In genomic region chr17:51709867-51710266, GRCh38 we compare ENCODE assay signal across 20 cellular contexts.
A peak's percentile ranks its signal among the peaks of the same experiment; 100 is the strongest.
DNase-seq lines count a peak whose midpoint lies in the region; ATAC-seq and TF ChIP-seq lines count a peak whose summit lies in the region.
"Had no signal": no experiment of that assay in that cellular context is flagged by ENCODE, and none has a peak within 500 bp of the region (broad histone marks: within the 10 kb centered on the region; RNA-seq: fewer than 3 reads in every experiment).

No MANE protein-coding gene starts in this region.

- no peak for TF ChIP-seq EP300 in SK-N-SH (IDR thresholded peaks at IDR 0.05; ENCODE audit: borderline replicate concordance in 1 of 2, low read depth in 1 of 2, low read length in 1 of 2)
- no peak for TF ChIP-seq EP300 in gastroesophageal sphincter (IDR thresholded peaks at IDR 0.05)
- no peak for TF ChIP-seq EP300 in transverse colon (IDR thresholded peaks at IDR 0.05; ENCODE audit: low read depth)

- intact Hi-C loops in posterior cingulate gyrus (cut with DNase I): no loop called here
- intact Hi-C loops in transverse colon (cut with DNase I; ENCODE audit: low total_unique reads): no loop called here

- H3K36me3 ChIP-seq in SK-N-SH (replicated peaks in 1 of 2; ENCODE audit: control insufficient read depth in 1 of 2, insufficient read depth in 2 of 2, low read length in 1 of 2): no peaks in the 10 kb centered on the region
- H3K36me3 ChIP-seq in gastroesophageal sphincter: no peaks in the 10 kb centered on the region
- no peaks in the 10 kb centered on the region for H3K36me3 ChIP-seq in transverse colon

- H3K27ac ChIP-seq in SK-N-SH (ENCODE audit: low read depth in 2 of 2, low read length in 1 of 2) (no peak overlapping the region), RWPE1 (peak overlapping the region; percentile 63; the same call in 1 of the 2 replicates), gastroesophageal sphincter (peak overlapping the region in 2 of 4 donors; percentile 24 to 40), transverse colon (no peak overlapping the region)
- H3K27ac ChIP-seq: 22Rv1, KMS-11 had no signal

- CTCF ChIA-PET in SK-N-SH (lab: Yijun Ruan, JAX): interaction anchor here (0.9 to 1.7 kb wide), 3 partner anchors 56 to 411 kb away, joined by 3 to 5 read pairs (median 4); no protein-coding TSS in a partner anchor
- CTCF ChIA-PET in RWPE1 (lab: Yijun Ruan, JAX): interaction anchor here (0.5 to 0.6 kb wide), 2 partner anchors 13 to 758 kb away, joined by 3 to 5 read pairs; no protein-coding TSS in a partner anchor

- H3K79me2 ChIP-seq in SK-N-SH (ENCODE audit: insufficient read depth): no peaks in the 10 kb centered on the region

- TF ChIP-seq RAD21 in SK-N-SH (IDR thresholded peaks at IDR 0.05; ENCODE audit: low read length): no peak

- TF ChIP-seq CTCF in SK-N-SH (IDR thresholded peaks at IDR 0.05) (no peak), RWPE1 (conservative IDR thresholded peaks at IDR 0.05; ENCODE audit: low read depth) (no peak), gastroesophageal sphincter (IDR thresholded peaks at IDR 0.05) (no peak), transverse colon (IDR thresholded peaks at IDR 0.05) (no peak)

- no peaks in the 10 kb centered on the region for H3K27me3 ChIP-seq in SK-N-SH (ENCODE audit: insufficient read depth)
- H3K27me3 ChIP-seq in gastroesophageal sphincter: no peaks in the 10 kb centered on the region
- no peaks in the 10 kb centered on the region for H3K27me3 ChIP-seq in transverse colon

- no peak overlapping the region for H3K4me3 ChIP-seq in SK-N-SH (ENCODE audit: low read depth in 2 of 2, low read length in 1 of 2)
- no peak overlapping the region for H3K4me3 ChIP-seq in gastroesophageal sphincter
- H3K4me3 ChIP-seq in transverse colon: no peak overlapping the region

- ATAC-seq in SK-N-SH treated with all-trans-retinoic acid at 6 μM for 48 hours: no peak
- ATAC-seq in gastroesophageal sphincter: peak; percentile 52
- ATAC-seq: Panc1 had no signal

- 29% methylated on average over 6 of the region's 6 CpGs for WGBS in SK-N-SH (ENCODE audit: low lambda C conversion rate)
- WGBS in gastroesophageal sphincter (ENCODE audit: low coverage in 1 of 2), 2 donors: 52 to 80% methylated on average over 1 to 6 of the region's 6 CpGs
- 62% methylated on average over 5 to 6 of the region's 6 CpGs for WGBS in transverse colon (ENCODE audit: low coverage in 1 of 2), 2 donors

- no peak overlapping the region for H3K4me2 ChIP-seq in SK-N-SH
- H3K4me2 ChIP-seq: KMS-11 had no signal

- H3K9ac ChIP-seq in SK-N-SH: no peak overlapping the region
- H3K9ac ChIP-seq: KMS-11 had no signal

- TF ChIP-seq POLR2A in gastroesophageal sphincter (IDR thresholded peaks at IDR 0.05) (no peak), transverse colon (IDR thresholded peaks at IDR 0.05) (no peak)

- in situ Hi-C loops in transverse colon (cut with MboI; ENCODE audit: low pct_ligation_motif_present in 1 of 4, low pct_unique_long_range_greater_than_20kb in 1 of 4, low sequenced_read_pairs in 3 of 4): no loop called here

- H4K20me1 ChIP-seq in SK-N-SH (ENCODE audit: insufficient read depth): no peaks in the 10 kb centered on the region

- H3K4me1 ChIP-seq in SK-N-SH (ENCODE audit: control insufficient read depth in 1 of 2, insufficient read depth in 2 of 2, low read depth in 1 of 2, low read length in 1 of 2) (no peaks in the 10 kb centered on the region), gastroesophageal sphincter (no peaks in the 10 kb centered on the region), transverse colon (no peaks in the 10 kb centered on the region)

- H3K9me2 ChIP-seq in SK-N-SH: no peaks in the 10 kb centered on the region

- POLR2A ChIA-PET in SK-N-SH (lab: Yijun Ruan, JAX) (interaction anchor here (0.7 kb wide), 1 partner anchor 138 kb away, joined by 4 read pairs; no protein-coding TSS in a partner anchor), RWPE1 (lab: Yijun Ruan, JAX; ENCODE audit: low non-redundant PET) (no interaction called here)

- no peak overlapping the region for H2AFZ ChIP-seq in SK-N-SH (ENCODE audit: low read depth)

- H3K9me3 ChIP-seq in SK-N-SH: no peaks in the 10 kb centered on the region; the same call in 1 of the 2 replicates
- no peaks in the 10 kb centered on the region for H3K9me3 ChIP-seq in gastroesophageal sphincter
- no peaks in the 10 kb centered on the region for H3K9me3 ChIP-seq in transverse colon

- no peaks in the 10 kb centered on the region for H3F3A ChIP-seq in SK-N-SH (replicated peaks; ENCODE audit: insufficient read depth)

- no peak for DNase-seq in SK-N-SH
- no peak for DNase-seq in RWPE1 (ENCODE audit: low spot score)
- peak; percentile 34 for DNase-seq in putamen (ENCODE audit: low spot score)
- DNase-seq in posterior cingulate gyrus: no peak
- no peak for DNase-seq in transverse colon
- DNase-seq in hepatic stellate cell (ENCODE audit: low spot score): no peak
- DNase-seq: AML-193, COR-L47, DMS 273 treated with DMSO at 0.1 percent for 48 hours, H9, NCI-H1417 treated with DMSO at 0.1 percent for 48 hours, NCI-H187 treated with DMSO at 0.1 percent for 48 hours, NCI-H345, NCI-H524 treated with DMSO at 0.1 percent for 48 hours, SHP77 had no signal

TF ChIP-seq in SK-N-SH treated with all-trans-retinoic acid at 6 μM for 48 hours, 23 proteins besides CTCF, POLR2A, EP300 and RAD21:
- no peak for TF ChIP-seq OSR1 (CRISPR knock-in tag; IDR thresholded peaks at IDR 0.05)
- TF ChIP-seq TOX (CRISPR knock-in tag; IDR thresholded peaks at IDR 0.05; ENCODE audit: borderline replicate concordance): no peak
- TF ChIP-seq ISL1 (CRISPR knock-in tag; IDR thresholded peaks at IDR 0.05): 0 out of 2 replicates have a peak, but pooled peaks have one; percentile 14
- no peak for TF ChIP-seq CSDC2 (CRISPR knock-in tag; IDR thresholded peaks at IDR 0.05)
- TF ChIP-seq PATZ1 (CRISPR knock-in tag; IDR thresholded peaks at IDR 0.05; ENCODE audit: borderline replicate concordance): no peak
TF ChIP-seq in SK-N-SH treated with all-trans-retinoic acid at 6 μM for 48 hours: peak in this region for 1.

TF ChIP-seq in SK-N-SH, 30 proteins besides CTCF, POLR2A, EP300 and RAD21:
- no peak for TF ChIP-seq ELF1 (IDR thresholded peaks at IDR 0.05)
- TF ChIP-seq RFX5 (IDR thresholded peaks at IDR 0.05; ENCODE audit: low read length): no peak
- TF ChIP-seq SIN3A (IDR thresholded peaks at IDR 0.05; ENCODE audit: borderline replicate concordance, low read depth, low read length): no peak
- no peak for TF ChIP-seq ZBTB33 (IDR thresholded peaks at IDR 0.05; ENCODE audit: borderline replicate concordance, low read depth)
- TF ChIP-seq MXI1 (IDR thresholded peaks at IDR 0.05; ENCODE audit: low read depth, low read length): no peak
- no peak for TF ChIP-seq SMC3 (IDR thresholded peaks at IDR 0.05; ENCODE audit: low read depth, low read length)
- TF ChIP-seq FOXJ3 (CRISPR knock-in tag; IDR thresholded peaks at IDR 0.05): no peak
- no peak for TF ChIP-seq RXRA (IDR thresholded peaks at IDR 0.05; ENCODE audit: borderline replicate concordance, low read depth)
